ENCODE assay signal across 8 cellular contexts in genomic region chr11:64007629-64008282, GRCh38. TPM values are rescaled to one million over a fixed set of nuclear protein-coding genes. Genes with fewer than 3 reads are reported as not detected.
DNase-seq lines count a peak whose midpoint lies in the region; ATAC-seq and TF ChIP-seq lines count a peak whose summit lies in the region.

No MANE protein-coding gene starts in this region.

- peak overlapping the region; percentile 34 for H3K4me3 ChIP-seq in AG09309 (ENCODE audit: control insufficient read depth, low read depth, low read length)
- no peak overlapping the region for H3K4me3 ChIP-seq in LNCaP clone FGC (ENCODE audit: low read depth, low read length)
- H3K4me3 ChIP-seq in kidney epithelial cell (ENCODE audit: low read depth, low read length) = no peak overlapping the region
- peak overlapping the region; percentile 47 for H3K4me3 ChIP-seq in skeletal muscle satellite cell (ENCODE audit: low read length)

- H3K36me3 ChIP-seq in kidney epithelial cell (ENCODE audit: control insufficient read depth, insufficient read depth, low read length) (no peaks in the 10 kb centered on the region), skeletal muscle satellite cell (ENCODE audit: insufficient read depth, low read length) (no peaks in the 10 kb centered on the region)

- H3K27me3 ChIP-seq in kidney epithelial cell (ENCODE audit: control insufficient read depth, insufficient read depth, low read length) = peaks cover 30% of the 10 kb centered on the region
- H3K27me3 ChIP-seq in skeletal muscle satellite cell (ENCODE audit: control insufficient read depth, insufficient read depth, low read length) = no peaks in the 10 kb centered on the region

- no peak for ATAC-seq in HG03095 (IDR thresholded peaks at IDR 0.05; ENCODE audit: unreplicated experiment)

- H3K9me3 ChIP-seq in skeletal muscle satellite cell (replicated peaks; ENCODE audit: low read length) = no peaks in the 10 kb centered on the region

- peak overlapping the region; percentile 4 for H3K9ac ChIP-seq in skeletal muscle satellite cell (ENCODE audit: low read depth, low read length)

- H3K4me2 ChIP-seq in skeletal muscle satellite cell (ENCODE audit: low read length) = peak overlapping the region; percentile 77

- H3K4me1 ChIP-seq in skeletal muscle satellite cell (ENCODE audit: control insufficient read depth, insufficient read depth, low read length) = peaks cover 15% of the 10 kb centered on the region

- DNase-seq in AG09309 (ENCODE audit: low read depth) (no peak), LNCaP clone FGC (ENCODE audit: low read depth) (peak; percentile 70), cerebellar cortex (ENCODE audit: low spot score) (peak; percentile 50), kidney epithelial cell (ENCODE audit: low read depth) (no peak), NCI-H2171 (lab: John Stamatoyannopoulos, UW) (no peak)
- DNase-seq in activated CD8-positive, alpha-beta memory T cell treated with anti-CD3 and anti-CD28 coated beads, Interleukin-2, amount 50 U/mL, for 48 hours = no peak

- TF ChIP-seq CTCF in AG09309 (IDR thresholded peaks at IDR 0.05; ENCODE audit: control insufficient read depth, insufficient read depth, low read depth, low read length, missing control alignments) (peak; percentile 13), LNCaP clone FGC (IDR thresholded peaks at IDR 0.05; ENCODE audit: control insufficient read depth, extremely low read depth, insufficient read depth) (no peak; the same call in 1 of the 2 replicates), kidney epithelial cell (IDR thresholded peaks at IDR 0.05; ENCODE audit: insufficient read depth, low read length, poor library complexity, severe bottlenecking) (peak; percentile 12)

RNA-seq across cellular contexts. Expression of gene OTUB1, which starts 21.5 kb away (rescaled TPM):
- total RNA-seq in kidney epithelial cell = 100.0 and 119 TPM in 2 replicates
- total RNA-seq in skeletal muscle satellite cell (2012; rRNA removed) = 40.6 and 44.6 TPM in 2 replicates

RNA-seq across cellular contexts. Expression of gene FLRT1, which starts 28.0 kb away (rescaled TPM):
- 0.13 and 0.14 TPM in 2 replicates for total RNA-seq in kidney epithelial cell
- total RNA-seq in skeletal muscle satellite cell (2012; rRNA removed) = 0.22 TPM in 1 of 2 replicates, not detected in the other

RNA-seq across cellular contexts. Expression of gene COX8A, which starts 33.3 kb away (rescaled TPM):
- total RNA-seq in kidney epithelial cell = 282 and 377 TPM in 2 replicates
- total RNA-seq in skeletal muscle satellite cell (2012; rRNA removed) = 355 and 475 TPM in 2 replicates

Comparison
In these comparisons a context has a peak if more than half of its experiments do, and no peak if none do; other contexts are left out.
1. DNase-seq: peak in LNCaP clone FGC (single experiment) and cerebellar cortex (single experiment); none in AG09309 (single experiment), kidney epithelial cell (single experiment), NCI-H2171 (single experiment) and activated CD8-positive, alpha-beta memory T cell treated with anti-CD3 and anti-CD28 coated beads, Interleukin-2, amount 50 U/mL, for 48 hours (single experiment).
2. H3K4me3 ChIP-seq: peak in AG09309 (single experiment) and skeletal muscle satellite cell (single experiment); none in LNCaP clone FGC (single experiment) and kidney epithelial cell (single experiment).